13 cellular contexts compared by ENCODE assay signal in genomic region chr20:31669876-31670275, GRCh38. TPM values are rescaled to one million over a fixed set of nuclear protein-coding genes. Genes with fewer than 3 reads are reported as not detected.
DNase-seq lines count a peak whose midpoint lies in the region; ATAC-seq, FAIRE-seq and TF ChIP-seq lines count a peak whose summit lies in the region.
"Had no signal": no experiment of that assay in that cellular context is flagged by ENCODE, and none has a peak within 500 bp of the region (broad histone marks: within the 10 kb centered on the region; RNA-seq: fewer than 3 reads in every experiment).

No MANE protein-coding gene starts in this region.

- WGBS in testis, 2 donors, result 31 to 43% methylated on average over 3 of the region's 3 CpGs

- peak overlapping the region; percentile 2 for H3K4me3 Mint-ChIP-seq in T-helper 2 cell treated with Interferon-gamma antibody and Interleukin-4, amounts not matched to agents 5 μg/mL and 100 μg/mL, for 36 hours
- H3K4me3 Mint-ChIP-seq: memory B cell had no signal

- TF ChIP-seq POLR2A in breast epithelium (IDR thresholded peaks at IDR 0.05), result no peak
- TF ChIP-seq POLR2A in testis (IDR thresholded peaks at IDR 0.05), result no peak
- TF ChIP-seq POLR2A in GM12892 (IDR thresholded peaks at IDR 0.05; ENCODE audit: low read depth, low read length), result no peak

- H3K36me3 ChIP-seq in breast epithelium (no peaks in the 10 kb centered on the region), testis (ENCODE audit: low read depth, missing control alignments) (no peaks in the 10 kb centered on the region)

- H3K9me3 ChIP-seq in breast epithelium (no peaks in the 10 kb centered on the region), testis (no peaks in the 10 kb centered on the region)

- no peak for ATAC-seq in GM19455 (IDR thresholded peaks at IDR 0.05; ENCODE audit: unreplicated experiment)

- H3K27me3 Mint-ChIP-seq in T-helper 2 cell treated with Interferon-gamma antibody and Interleukin-4, amounts not matched to agents 5 μg/mL and 100 μg/mL, for 36 hours (ENCODE audit: low read depth), result no peaks in the 10 kb centered on the region
- H3K27me3 Mint-ChIP-seq: memory B cell had no signal

- FAIRE-seq in GM12892 (lab: Jason Lieb, UNC), result no peak
- FAIRE-seq: A204.1, endothelial cell of umbilical vein had no signal

- peak overlapping the region; percentile 72 for H3K27ac Mint-ChIP-seq in T-helper 2 cell treated with Interferon-gamma antibody and Interleukin-4, amounts not matched to agents 5 μg/mL and 100 μg/mL, for 36 hours
- H3K27ac Mint-ChIP-seq: memory B cell had no signal

- H3K9me3 Mint-ChIP-seq in T-helper 2 cell treated with Interferon-gamma antibody and Interleukin-4, amounts not matched to agents 5 μg/mL and 100 μg/mL, for 36 hours, result no peaks in the 10 kb centered on the region
- H3K9me3 Mint-ChIP-seq: memory B cell had no signal

- H3K27me3 ChIP-seq in breast epithelium (no peaks in the 10 kb centered on the region), testis (no peaks in the 10 kb centered on the region)

- peak overlapping the region; percentile 92 to 95 for H3K27ac ChIP-seq in breast epithelium
- peak overlapping the region; percentile 79 to 91 for H3K27ac ChIP-seq in testis

- peaks cover 6 to 27% of the 10 kb centered on the region in 2 donors for H3K4me1 ChIP-seq in breast epithelium
- H3K4me1 ChIP-seq in testis, result peaks cover 60% of the 10 kb centered on the region

- DNase-seq in T-helper 2 cell treated with Interferon-gamma antibody and Interleukin-4, amounts not matched to agents 5 μg/mL and 100 μg/mL, for 36 hours (ENCODE audit: low spot score), result no peak
- DNase-seq in T-helper 2 cell (no peak), breast epithelium (ENCODE audit: low spot score in 2 of 2) (no peak), medulla oblongata (ENCODE audit: extremely low spot score) (peak; percentile 31), testis (no peak), cortex of kidney (lab: John Stamatoyannopoulos, UW) (no peak), GM12892 (ENCODE audit: insufficient read length) (no peak)
- DNase-seq: activated CD8-positive, alpha-beta memory T cell treated with anti-CD3 and anti-CD28 coated beads for 24 hours; NCI-H1048 had no signal

- TF ChIP-seq CTCF in breast epithelium (IDR thresholded peaks at IDR 0.05), result no peak
- TF ChIP-seq CTCF in testis (IDR thresholded peaks at IDR 0.05), result no peak

- intact Hi-C loops in breast epithelium (cut with DNase I; ENCODE audit: low total_unique reads), result no loop called here
- intact Hi-C loops in testis (cut with DNase I; ENCODE audit: low total_unique reads), result no loop called here

- peaks cover 57% of the 10 kb centered on the region for H3K36me3 Mint-ChIP-seq in T-helper 2 cell treated with Interferon-gamma antibody and Interleukin-4, amounts not matched to agents 5 μg/mL and 100 μg/mL, for 36 hours (ENCODE audit: low read depth)
- H3K36me3 Mint-ChIP-seq: memory B cell had no signal

- H3K4me3 ChIP-seq in breast epithelium (no peak overlapping the region), testis (no peak overlapping the region)

- H3K4me1 Mint-ChIP-seq in T-helper 2 cell treated with Interferon-gamma antibody and Interleukin-4, amounts not matched to agents 5 μg/mL and 100 μg/mL, for 36 hours (ENCODE audit: low read depth), result peaks cover 58% of the 10 kb centered on the region

RNA-seq across cellular contexts. Expression of gene COX4I2, which starts 32.2 kb away (rescaled TPM):
- 1 to 10 TPM in 1 of 3 donors, not detected in 2; 5.3 TPM for total RNA-seq in breast epithelium
- 1 to 10 TPM; 6.0 to 6.1 TPM for total RNA-seq in testis
- polyA plus RNA-seq in testis (ENCODE audit: insufficient read depth, low read depth, low replicate concordance), result 2.2 TPM
- polyA plus RNA-seq in GM12892 (2012; ENCODE audit: missing spikeins), result not detected
- total RNA-seq: endothelial cell of umbilical vein had no signal
- polyA plus RNA-seq: endothelial cell of umbilical vein had no signal

RNA-seq across cellular contexts. Expression of gene BCL2L1, which starts 52.8 kb away (rescaled TPM):
- total RNA-seq in breast epithelium, result 100 to 1,000 TPM in 2 of 3 donors, 10 to 100 TPM in 1; 95.1 to 124 (median 117) TPM
- total RNA-seq in testis, result 10 to 100 TPM; 83.0 to 84.7 TPM
- 122 TPM for polyA plus RNA-seq in testis (ENCODE audit: insufficient read depth, low read depth, low replicate concordance)
- polyA plus RNA-seq in GM12892 (2012; ENCODE audit: missing spikeins), result 45.0 TPM
